8 cellular contexts compared by ENCODE assay signal in genomic region chr11:95230054-95231034, GRCh38. TPM values are rescaled to one million over a fixed set of nuclear protein-coding genes. Genes with fewer than 3 reads are reported as not detected.
DNase-seq lines count a peak whose midpoint lies in the region; ATAC-seq and TF ChIP-seq lines count a peak whose summit lies in the region.

No MANE protein-coding gene starts in this region.

- ATAC-seq in GM21528 (IDR thresholded peaks at IDR 0.05; ENCODE audit: low FRiP score, unreplicated experiment) (peak; percentile 21), memory B cell (ENCODE audit: low read depth) (no peak)
- no peak for ATAC-seq in effector memory CD8-positive, alpha-beta T cell (replicated peaks)

- H3K4me1 Mint-ChIP-seq in activated CD4-positive, alpha-beta T cell treated with anti-CD3 and anti-CD28 coated beads, Interleukin-2, amount 10 ng/mL, durations not matched to agents 7 days and 5 days, result peaks cover 53% of the 10 kb centered on the region
- peaks cover 17 to 30% of the 10 kb centered on the region in 2 donors for H3K4me1 Mint-ChIP-seq in effector memory CD8-positive, alpha-beta T cell (ENCODE audit: low read depth in 2 of 2)
- H3K4me1 Mint-ChIP-seq in memory B cell, result peaks cover 26% of the 10 kb centered on the region

- in situ Hi-C loops in Caki2 (cut with HindIII; ENCODE audit: low pct_unique_long_range_greater_than_20kb, low sequenced_read_pairs), result no loop called here

- no peaks in the 10 kb centered on the region for H3K9me3 ChIP-seq in subcutaneous abdominal adipose tissue (ENCODE audit: control insufficient read depth in 5 of 5, low read length in 5 of 5)

- peak overlapping the region; percentile 79 for H3K27ac ChIP-seq in subcutaneous abdominal adipose tissue (ENCODE audit: low read depth, low read length)

- peaks cover 23% of the 10 kb centered on the region for H3K36me3 Mint-ChIP-seq in activated CD4-positive, alpha-beta T cell treated with anti-CD3 and anti-CD28 coated beads, Interleukin-2, amount 10 ng/mL, durations not matched to agents 7 days and 5 days (ENCODE audit: low read depth)
- peaks cover 11% of the 10 kb centered on the region for H3K36me3 Mint-ChIP-seq in effector memory CD8-positive, alpha-beta T cell (ENCODE audit: insufficient read depth)
- peaks cover 3% of the 10 kb centered on the region for H3K36me3 Mint-ChIP-seq in memory B cell

- TF ChIP-seq RAD21 in Ishikawa (IDR thresholded peaks at IDR 0.05; ENCODE audit: low read depth), result no peak

- POLR2A ChIA-PET in activated CD4-positive, alpha-beta T cell treated with anti-CD3 and anti-CD28 coated beads, Interleukin-2, amount 10 ng/mL, durations not matched to agents 7 days and 5 days (lab: Charles Lee), result interaction anchor here (0.6 kb wide), 1 partner anchor 325 kb away, joined by 6 read pairs; no protein-coding TSS in a partner anchor

- no peak for TF ChIP-seq EP300 in Ishikawa (IDR thresholded peaks at IDR 0.05; ENCODE audit: borderline replicate concordance)

- H3K9ac ChIP-seq in subcutaneous abdominal adipose tissue (ENCODE audit: low read length in 5 of 5), result peak overlapping the region; percentile 42 to 76 (median 68)

- peak overlapping the region; percentile 92 for H3K27ac Mint-ChIP-seq in activated CD4-positive, alpha-beta T cell treated with anti-CD3 and anti-CD28 coated beads, Interleukin-2, amount 10 ng/mL, durations not matched to agents 7 days and 5 days
- peak overlapping the region in 1 of 2 donors; percentile 82 for H3K27ac Mint-ChIP-seq in effector memory CD8-positive, alpha-beta T cell
- peak overlapping the region; percentile 89 for H3K27ac Mint-ChIP-seq in memory B cell

- no peaks in the 10 kb centered on the region for H3K27me3 ChIP-seq in subcutaneous abdominal adipose tissue (ENCODE audit: control insufficient read depth in 5 of 5, insufficient read depth in 4 of 5, low read length in 5 of 5)

- DNase-seq in Caki2 (ENCODE audit: low read depth) (peak; percentile 23), memory B cell (ENCODE audit: low spot score in 2 of 2) (peak in 1 of 2 donors; percentile 30), COR-L47 (lab: John Stamatoyannopoulos, UW) (no peak)
- DNase-seq in activated CD4-positive, alpha-beta T cell treated with anti-CD3 and anti-CD28 coated beads, Interleukin-2, amount 10 ng/mL, durations not matched to agents 7 days and 5 days, result peak; percentile 25
- DNase-seq in effector memory CD8-positive, alpha-beta T cell, result peak; percentile 3 to 21 (median 13)

- CTCF ChIA-PET in activated CD4-positive, alpha-beta T cell treated with anti-CD3 and anti-CD28 coated beads, Interleukin-2, amount 10 ng/mL, durations not matched to agents 7 days and 5 days (lab: Charles Lee), result interaction anchor here (0.6 to 2.2 kb wide), 9 partner anchors 13 to 475 kb away, joined by 3 to 12 read pairs (median 5); no protein-coding TSS in a partner anchor

- no peaks in the 10 kb centered on the region for H3K36me3 ChIP-seq in subcutaneous abdominal adipose tissue (ENCODE audit: control insufficient read depth in 5 of 5, insufficient read depth in 5 of 5, low read length in 5 of 5)

- H3K9me3 Mint-ChIP-seq in activated CD4-positive, alpha-beta T cell treated with anti-CD3 and anti-CD28 coated beads, Interleukin-2, amount 10 ng/mL, durations not matched to agents 7 days and 5 days, result peaks cover 4% of the 10 kb centered on the region
- no peaks in the 10 kb centered on the region for H3K9me3 Mint-ChIP-seq in effector memory CD8-positive, alpha-beta T cell
- no peaks in the 10 kb centered on the region for H3K9me3 Mint-ChIP-seq in memory B cell

- H3K4me3 Mint-ChIP-seq in activated CD4-positive, alpha-beta T cell treated with anti-CD3 and anti-CD28 coated beads, Interleukin-2, amount 10 ng/mL, durations not matched to agents 7 days and 5 days, result no peak overlapping the region
- no peak overlapping the region for H3K4me3 Mint-ChIP-seq in effector memory CD8-positive, alpha-beta T cell
- H3K4me3 Mint-ChIP-seq in memory B cell, result no peak overlapping the region

- H3K27me3 Mint-ChIP-seq in activated CD4-positive, alpha-beta T cell treated with anti-CD3 and anti-CD28 coated beads, Interleukin-2, amount 10 ng/mL, durations not matched to agents 7 days and 5 days, result no peaks in the 10 kb centered on the region
- no peaks in the 10 kb centered on the region for H3K27me3 Mint-ChIP-seq in effector memory CD8-positive, alpha-beta T cell
- H3K27me3 Mint-ChIP-seq in memory B cell, result no peaks in the 10 kb centered on the region

- peak overlapping the region; percentile 66 to 90 (median 84) for H3K4me3 ChIP-seq in subcutaneous abdominal adipose tissue (ENCODE audit: low read depth in 1 of 5, low read length in 5 of 5)

- H3K4me1 ChIP-seq in subcutaneous abdominal adipose tissue (ENCODE audit: control insufficient read depth in 5 of 5, insufficient read depth in 5 of 5, low read length in 5 of 5), result peaks cover 2 to 40% (median 36%) of the 10 kb centered on the region in 5 donors

TF ChIP-seq in Ishikawa, 13 proteins besides CTCF, POLR2A, EP300 and RAD21:
- no peak for TF ChIP-seq CREB1 (IDR thresholded peaks at IDR 0.05; ENCODE audit: low read depth)
- TF ChIP-seq MAX (IDR thresholded peaks at IDR 0.05), result 0 out of 2 replicates have a peak, but pooled peaks have one; percentile 8
- peak; percentile 55; the same call in 1 of the 2 replicates for TF ChIP-seq ZBTB7A (IDR thresholded peaks at IDR 0.05; ENCODE audit: low read depth)

RNA-seq across cellular contexts. Expression of gene SESN3, which starts 0.7 kb away (rescaled TPM):
- total RNA-seq in Caki2 (2014; rRNA removed; shearing (Covaris generic); ENCODE audit: low replicate concordance), result 0.67 and 2.1 TPM in 2 replicates
- 10 to 100 TPM; 47.6 to 50.6 TPM for total RNA-seq in activated CD4-positive, alpha-beta T cell treated with anti-CD3 and anti-CD28 coated beads, Interleukin-2, amount 10 ng/mL, durations not matched to agents 7 days and 5 days

Comparison
In these comparisons a context has a peak if more than half of its experiments do, and no peak if none do; other contexts are left out.
1. RNA of gene SESN3, which starts 0.7 kb away (total RNA-seq): 47.6 to 50.6 TPM in activated CD4-positive, alpha-beta T cell treated with anti-CD3 and anti-CD28 coated beads, Interleukin-2, amount 10 ng/mL, durations not matched to agents 7 days and 5 days; 0.67 to 2.1 TPM in Caki2; every median in the first group is over 10 times any median in the second.